ENCODE assay signal across 13 cellular contexts in the genomic region with DNA sequence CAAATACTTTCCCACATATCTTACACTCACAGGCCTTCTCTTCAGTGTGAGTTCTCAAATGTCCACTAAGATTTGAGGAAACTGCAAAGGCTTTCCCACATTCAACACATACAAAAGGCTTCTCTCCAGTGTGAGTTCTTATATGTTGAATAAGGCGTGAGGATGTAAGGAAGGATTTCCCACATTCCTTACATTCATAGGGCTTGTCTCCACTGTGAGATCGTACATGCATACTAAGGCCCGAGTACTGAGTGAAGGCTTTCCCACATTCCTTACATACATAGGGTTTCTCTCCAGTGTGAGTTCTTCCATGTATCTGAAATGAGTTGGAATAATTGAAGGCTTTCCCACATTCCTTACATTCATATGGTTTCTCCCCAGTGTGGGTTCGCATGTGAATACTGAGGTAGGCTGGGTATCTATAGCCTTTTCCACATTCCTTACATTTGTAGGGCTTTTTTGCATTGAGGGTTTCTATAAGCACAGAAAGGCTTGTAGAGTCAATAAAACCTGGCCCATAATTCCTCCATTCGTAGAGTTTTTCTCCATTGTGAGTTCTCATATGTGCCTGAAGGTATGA. TPM values are rescaled to one million over a fixed set of nuclear protein-coding genes. Genes with fewer than 3 reads are reported as not detected.
DNase-seq lines count a peak whose midpoint lies in the region; ATAC-seq, FAIRE-seq and TF ChIP-seq lines count a peak whose summit lies in the region.
"Had no signal": no experiment of that assay in that cellular context is flagged by ENCODE, and none has a peak within 500 bp of the region (broad histone marks: within the 10 kb centered on the region; RNA-seq: fewer than 3 reads in every experiment).

No MANE protein-coding gene starts in this region.

- H3K4me2 ChIP-seq in astrocyte (ENCODE audit: low read length) = no peak overlapping the region

- H3K27me3 Mint-ChIP-seq in MCF 10A (ENCODE audit: insufficient read depth, unreplicated experiment) (no peaks in the 10 kb centered on the region), astrocyte (ENCODE audit: low read depth, unreplicated experiment) (no peaks in the 10 kb centered on the region)

- 97 to 98% methylated on average over 5 of the region's 5 CpGs for WGBS in aorta, 2 donors
- 93 to 97% methylated on average over 5 of the region's 5 CpGs for WGBS in testis, 2 donors

- H3K36me3 Mint-ChIP-seq in MCF 10A (ENCODE audit: insufficient read depth, unreplicated experiment) (peaks cover 75% of the 10 kb centered on the region), astrocyte (ENCODE audit: low read depth, unreplicated experiment) (peaks cover 87% of the 10 kb centered on the region)

- H3K27me3 ChIP-seq in breast epithelium = no peaks in the 10 kb centered on the region
- H3K27me3 ChIP-seq in astrocyte (ENCODE audit: insufficient read depth, low read length) = no peaks in the 10 kb centered on the region
- no peaks in the 10 kb centered on the region for H3K27me3 ChIP-seq in iPS-18a (ENCODE audit: control insufficient read depth, insufficient read depth, low read length)
- no peaks in the 10 kb centered on the region for H3K27me3 ChIP-seq in aorta (ENCODE audit: control insufficient read depth in 1 of 2, insufficient read depth in 2 of 2, low read length in 1 of 2)
- no peaks in the 10 kb centered on the region for H3K27me3 ChIP-seq in testis
- H3K27me3 ChIP-seq: upper lobe of right lung had no signal

- H3K9me3 ChIP-seq in breast epithelium (peaks cover 98 to 99% of the 10 kb centered on the region in 2 donors), astrocyte (ENCODE audit: insufficient read depth, low read depth, low read length) (peaks cover 74% of the 10 kb centered on the region), iPS-18a (ENCODE audit: control insufficient read depth, low read depth, low read length) (peaks cover 85% of the 10 kb centered on the region), aorta (ENCODE audit: control insufficient read depth, low read length) (peaks cover 39% of the 10 kb centered on the region), testis (no peaks in the 10 kb centered on the region)

- intact Hi-C loops in MCF 10A (cut with micrococcal nuclease) (no loop called here), breast epithelium (cut with DNase I; ENCODE audit: low total_unique reads) (no loop called here), aorta (cut with DNase I) (no loop called here), testis (cut with DNase I; ENCODE audit: low total_unique reads) (no loop called here)

- no peak for ATAC-seq in aorta (ENCODE audit: low FRiP score)
- ATAC-seq: upper lobe of right lung had no signal

- no peak overlapping the region for H2AFZ ChIP-seq in astrocyte (ENCODE audit: low read depth, low read length)

- peak; percentile 5 for DNase-seq in MCF 10A (ENCODE audit: unreplicated experiment)
- no peak for DNase-seq in breast epithelium (ENCODE audit: low spot score in 2 of 2)
- DNase-seq in astrocyte (ENCODE audit: low read depth) = peak; percentile 11
- no peak for DNase-seq in aorta
- DNase-seq in medulla oblongata (ENCODE audit: extremely low spot score) = no peak
- no peak for DNase-seq in testis
- no peak for DNase-seq in stimulated activated CD4-positive, alpha-beta T cell treated with anti-CD3 and anti-CD28 coated beads, Interleukin-4, amount 100 ng/mL, for 1 hour
- DNase-seq: activated CD4-positive, CD25-positive, alpha-beta regulatory T cell; amygdala; left ventricle myocardium inferior; nucleus accumbens; upper lobe of right lung had no signal

- TSS peak; percentile 5 for BruUV-seq in MCF 10A (replicated peaks; lab: Mats Ljungman, UMichigan)

- no peaks in the 10 kb centered on the region for H3K79me2 ChIP-seq in astrocyte (ENCODE audit: insufficient read depth, low read length)

- H3K9me3 Mint-ChIP-seq in MCF 10A (ENCODE audit: unreplicated experiment) (peaks cover 17% of the 10 kb centered on the region), astrocyte (ENCODE audit: unreplicated experiment) (peaks cover 83% of the 10 kb centered on the region)

- CTCF ChIA-PET in MCF 10A (lab: Yijun Ruan, JAX) = no interaction called here

- H3K4me1 Mint-ChIP-seq in MCF 10A (ENCODE audit: insufficient read depth, unreplicated experiment) (no peaks in the 10 kb centered on the region), astrocyte (ENCODE audit: low read depth, unreplicated experiment) (no peaks in the 10 kb centered on the region)

- H3K4me1 ChIP-seq in breast epithelium (no peaks in the 10 kb centered on the region), astrocyte (ENCODE audit: insufficient read depth, low read length) (no peaks in the 10 kb centered on the region), iPS-18a (ENCODE audit: control insufficient read depth, low read depth, low read length) (no peaks in the 10 kb centered on the region), aorta (ENCODE audit: control insufficient read depth in 1 of 2, insufficient read depth in 2 of 2, low read length in 2 of 2) (no peaks in the 10 kb centered on the region), testis (no peaks in the 10 kb centered on the region)
- H3K4me1 ChIP-seq: left ventricle myocardium inferior, upper lobe of right lung had no signal

- no peak for FAIRE-seq in astrocyte (lab: Jason Lieb, UNC)

- POLR2A ChIA-PET in MCF 10A (lab: Yijun Ruan, JAX) = no interaction called here

- no peak overlapping the region for H3K4me3 Mint-ChIP-seq in MCF 10A (ENCODE audit: unreplicated experiment)
- no peak overlapping the region for H3K4me3 Mint-ChIP-seq in astrocyte (ENCODE audit: unreplicated experiment)

- peaks cover 64% of the 10 kb centered on the region for H3K36me3 ChIP-seq in breast epithelium
- H3K36me3 ChIP-seq in astrocyte (ENCODE audit: insufficient read depth, low read length) = peaks cover 69% of the 10 kb centered on the region
- peaks cover 76% of the 10 kb centered on the region for H3K36me3 ChIP-seq in iPS-18a (ENCODE audit: control insufficient read depth, low read depth, low read length)
- peaks cover 35 to 59% of the 10 kb centered on the region in 2 donors for H3K36me3 ChIP-seq in aorta (ENCODE audit: control insufficient read depth in 1 of 2, insufficient read depth in 2 of 2, low read length in 1 of 2)
- no peaks in the 10 kb centered on the region for H3K36me3 ChIP-seq in testis (ENCODE audit: low read depth, missing control alignments)

- no peak overlapping the region for H3K27ac Mint-ChIP-seq in MCF 10A (ENCODE audit: low read depth, unreplicated experiment)
- no peak overlapping the region for H3K27ac Mint-ChIP-seq in astrocyte (ENCODE audit: unreplicated experiment)

- TF ChIP-seq CTCF in MCF 10A (IDR thresholded peaks at IDR 0.05; ENCODE audit: unreplicated experiment) = no peak
- no peak for TF ChIP-seq CTCF in breast epithelium (IDR thresholded peaks at IDR 0.05)
- no peak for TF ChIP-seq CTCF in astrocyte (IDR thresholded peaks at IDR 0.05; ENCODE audit: insufficient read depth, low read depth, low read length)
- no peak for TF ChIP-seq CTCF in testis (IDR thresholded peaks at IDR 0.05)

- H3K27ac ChIP-seq in breast epithelium (no peak overlapping the region), astrocyte (ENCODE audit: low read depth, low read length) (no peak overlapping the region), iPS-18a (ENCODE audit: low read length) (no peak overlapping the region), aorta (ENCODE audit: low read depth in 1 of 2, low read length in 2 of 2) (no peak overlapping the region), testis (no peak overlapping the region)
- H3K27ac ChIP-seq: left ventricle myocardium inferior, upper lobe of right lung had no signal

- no peak overlapping the region for H3K9ac ChIP-seq in astrocyte (ENCODE audit: low read length)
- H3K9ac ChIP-seq in iPS-18a (ENCODE audit: low read length) = no peak overlapping the region

- peak overlapping the region in 1 of 3 donors; percentile 17 for H3K4me3 ChIP-seq in breast epithelium
- no peak overlapping the region for H3K4me3 ChIP-seq in astrocyte (ENCODE audit: insufficient read depth, low read depth, low read length)
- peak overlapping the region; percentile 15 for H3K4me3 ChIP-seq in iPS-18a (ENCODE audit: low read length)
- peak overlapping the region; percentile 31 to 34 for H3K4me3 ChIP-seq in aorta (ENCODE audit: low read length in 2 of 2)
- H3K4me3 ChIP-seq in testis = no peak overlapping the region
- H3K4me3 ChIP-seq: left ventricle myocardium inferior, upper lobe of right lung had no signal

- TF ChIP-seq POLR2A in breast epithelium (IDR thresholded peaks at IDR 0.05) (no peak), testis (IDR thresholded peaks at IDR 0.05) (no peak)

- H4K20me1 ChIP-seq in astrocyte (ENCODE audit: insufficient read depth, low read length) = no peaks in the 10 kb centered on the region

RNA-seq across cellular contexts. Expression of a gene that starts 9.6 kb away (rescaled TPM):
- 8.1 and 13.2 TPM in 2 replicates for total RNA-seq in MCF 10A (2022)
- total RNA-seq in breast epithelium = 10 to 100 TPM; 11.5 to 22.4 (median 12.3) TPM
- total RNA-seq in astrocyte = 31.8 and 34.8 TPM in 2 replicates
- 10 to 100 TPM; 17.3 to 22.2 TPM for total RNA-seq in aorta
- polyA plus RNA-seq in aorta = 1 to 10 TPM; 2.0 to 4.8 TPM
- 10 to 100 TPM; 13.8 to 13.9 TPM for total RNA-seq in testis
- 5.7 TPM for polyA plus RNA-seq in testis (ENCODE audit: insufficient read depth, low read depth, low replicate concordance)

RNA-seq across cellular contexts. Expression of a gene that starts 30.4 kb away (rescaled TPM):
- total RNA-seq in MCF 10A (2022) (not detected in 2 replicates), breast epithelium (not detected), astrocyte (not detected in 2 replicates), aorta (not detected), testis (10 to 100 TPM; 13.1 to 15.4 TPM)
- polyA plus RNA-seq in aorta (not detected), testis (ENCODE audit: insufficient read depth, low read depth, low replicate concordance) (8.0 TPM)
- total RNA-seq: upper lobe of right lung had no signal

RNA-seq across cellular contexts. Expression of a gene that starts 55.5 kb away (rescaled TPM):
- total RNA-seq in MCF 10A (2022) (51.9 and 63.9 TPM in 2 replicates), breast epithelium (10 to 100 TPM; 20.8 to 55.9 (median 36.1) TPM), astrocyte (60.0 and 72.6 TPM in 2 replicates), aorta (10 to 100 TPM; 28.4 to 31.2 TPM), testis (10 to 100 TPM; 20.8 to 26.4 TPM)
- polyA plus RNA-seq in aorta (1 to 10 TPM; 3.6 to 4.8 TPM), testis (ENCODE audit: insufficient read depth, low read depth, low replicate concordance) (4.1 TPM)

Comparison
In these comparisons a context has a peak if more than half of its experiments do, and no peak if none do; other contexts are left out.
1. DNase-seq: peak in MCF 10A (single experiment) and astrocyte (single experiment); none in breast epithelium (0 of 2), aorta (0 of 2), medulla oblongata (single experiment), testis (single experiment) and stimulated activated CD4-positive, alpha-beta T cell treated with anti-CD3 and anti-CD28 coated beads, Interleukin-4, amount 100 ng/mL, for 1 hour (single experiment).
2. H3K4me3 ChIP-seq: peak in iPS-18a (single experiment) and aorta (2 of 2); none in astrocyte (single experiment) and testis (0 of 2).
3. RNA of a gene that starts 30.4 kb away (total RNA-seq): 13.1 to 15.4 TPM in testis; not detected in astrocyte, not detected in MCF 10A, not detected in breast epithelium and not detected in aorta; every median in the first group is over 10 times any median in the second.